Comparison of ENCODE assay signal across 12 cellular contexts in the genomic region with DNA sequence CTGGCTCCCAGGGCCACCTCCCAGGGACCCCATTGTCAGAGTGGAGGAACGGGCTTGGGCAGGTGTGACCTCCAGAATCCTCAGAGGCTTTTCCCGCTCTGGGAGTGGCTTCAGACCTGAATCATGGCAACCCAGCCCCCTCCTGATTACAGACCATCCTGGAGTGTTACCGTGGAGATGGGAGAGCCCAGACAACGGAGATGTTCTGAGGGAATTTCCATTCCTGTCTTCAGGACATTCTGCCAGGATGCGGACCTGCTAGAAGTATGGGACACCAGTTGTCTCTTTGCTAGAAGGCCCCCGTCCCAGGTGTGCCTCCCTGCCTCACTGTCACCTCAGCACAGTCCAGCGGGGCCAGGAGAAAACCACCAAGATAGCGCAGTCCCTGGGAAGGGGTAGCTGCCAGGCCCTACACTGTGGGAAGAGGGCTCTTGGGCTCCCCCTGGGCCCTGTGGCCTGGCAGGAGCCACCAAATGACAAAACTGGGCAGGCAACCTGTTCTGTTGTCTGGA.
A peak's percentile ranks its signal among the peaks of the same experiment; 100 is the strongest.
DNase-seq lines count a peak whose midpoint lies in the region; TF ChIP-seq lines count a peak whose summit lies in the region.
"Had no signal": no experiment of that assay in that cellular context is flagged by ENCODE, and none has a peak within 500 bp of the region (broad histone marks: within the 10 kb centered on the region; RNA-seq: fewer than 3 reads in every experiment).

No MANE protein-coding gene starts in this region.

- no peak overlapping the region for H3K4me3 ChIP-seq in AG04449 (ENCODE audit: low read depth, low read length)
- H3K4me3 ChIP-seq in WERI-Rb-1 (ENCODE audit: low read depth, low read length), result no peak overlapping the region
- H3K4me3 ChIP-seq: left ventricle myocardium inferior, thyroid gland had no signal

- no peaks in the 10 kb centered on the region for H3K27me3 ChIP-seq in WERI-Rb-1 (ENCODE audit: insufficient read depth, low read depth, severe bottlenecking)
- H3K27me3 ChIP-seq: thyroid gland had no signal

- TF ChIP-seq CTCF in AG04449 (IDR thresholded peaks at IDR 0.05; ENCODE audit: insufficient read depth, low read length, missing control alignments) (peak; percentile 6), WERI-Rb-1 (IDR thresholded peaks at IDR 0.05; ENCODE audit: low read depth, low read length) (peak; percentile 60)

- H3K27ac ChIP-seq in WERI-Rb-1, result no peak overlapping the region
- H3K27ac ChIP-seq: left ventricle myocardium inferior, thyroid gland had no signal

- DNase-seq in AG04449 (ENCODE audit: low read depth, low spot score) (no peak), ELF-1 (ENCODE audit: low read depth, low spot score) (peak; percentile 62), WERI-Rb-1 (no peak), islet precursor cell (peak; percentile 72), HUDEP-2 (lab: John Stamatoyannopoulos, UW; ENCODE audit: unreplicated experiment in 76 of 76) (no peak), dermis blood vessel endothelial cell (no peak)
- DNase-seq in stimulated activated naive CD4-positive, alpha-beta T cell treated with Interleukin-2 at 50 U/mL for 16 hours (lab: John Stamatoyannopoulos, UW), result no peak
- DNase-seq: activated CD4-positive, alpha-beta T cell treated with anti-CD3 and anti-CD28 coated beads, Interleukin-2, amount 50 U/mL, for 48 hours; CD4-positive, alpha-beta T cell; left ventricle myocardium inferior; stimulated activated CD8-positive, alpha-beta memory T cell treated with anti-CD3 and anti-CD28 coated beads, Interleukin-4, amount 100 ng/mL, for 48 hours; thyroid gland had no signal

- peaks cover 2% of the 10 kb centered on the region for H3K9me3 ChIP-seq in WERI-Rb-1 (ENCODE audit: severe bottlenecking)
- H3K9me3 ChIP-seq: left ventricle myocardium inferior, thyroid gland had no signal

- CTCF ChIA-PET in AG04449 (lab: Yijun Ruan, JAX), result no interaction called here

- no peaks in the 10 kb centered on the region for H3K36me3 ChIP-seq in WERI-Rb-1
- H3K36me3 ChIP-seq: left ventricle myocardium inferior, thyroid gland had no signal

- POLR2A ChIA-PET in AG04449 (lab: Yijun Ruan, JAX), result no interaction called here

Comparison
In these comparisons a context has a peak if more than half of its experiments do, and no peak if none do; other contexts are left out.
1. DNase-seq: peak in ELF-1 (single experiment) and islet precursor cell (single experiment); none in AG04449 (single experiment), WERI-Rb-1 (single experiment), stimulated activated naive CD4-positive, alpha-beta T cell treated with Interleukin-2 at 50 U/mL for 16 hours (single experiment), HUDEP-2 (0 of 76) and dermis blood vessel endothelial cell (single experiment).